ENCODE assay signal across 8 cellular contexts in the genomic region with DNA sequence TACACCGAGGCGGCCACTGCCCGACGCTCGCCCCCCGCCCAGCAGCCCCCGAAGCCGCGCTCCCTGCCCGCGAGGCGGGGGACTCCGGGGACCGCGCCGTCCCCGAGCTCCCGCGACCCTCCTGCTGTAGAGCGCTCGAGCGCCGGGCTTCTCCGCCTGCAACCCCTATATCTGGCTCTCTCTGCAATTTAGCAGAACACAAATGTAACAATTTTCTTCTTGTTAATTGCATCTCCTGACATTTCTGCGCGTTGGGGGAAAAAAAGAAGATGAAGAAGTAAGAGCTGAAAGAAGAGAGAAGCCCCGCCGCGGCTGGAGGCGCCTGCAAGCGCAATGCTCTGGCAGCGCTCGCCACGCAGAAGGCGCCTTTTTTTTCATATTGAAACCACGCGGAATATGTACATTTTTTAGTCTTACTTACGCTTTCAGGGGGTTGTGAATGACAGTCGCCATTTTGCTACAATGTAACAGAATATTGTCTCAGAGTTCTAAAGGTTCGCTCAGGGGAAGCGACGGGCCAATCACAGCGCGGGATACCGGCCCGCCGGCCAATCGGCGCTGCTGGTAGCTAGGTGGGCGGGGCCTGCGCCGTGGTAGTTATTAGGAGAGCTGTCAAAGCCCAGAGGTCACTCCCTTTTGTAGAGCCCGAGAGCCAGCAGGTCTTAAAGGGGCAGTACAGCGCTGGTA. TPM values are rescaled to one million over a fixed set of nuclear protein-coding genes. Genes with fewer than 3 reads are reported as not detected.
DNase-seq lines count a peak whose midpoint lies in the region; ATAC-seq and TF ChIP-seq lines count a peak whose summit lies in the region.

A gene (minus strand): TSS at position 466 of the 687 bp plus-strand sequence. CDS start 13 bp downstream, at position 453.

- DNase-seq in NCI-H2029 (lab: John Stamatoyannopoulos, UW), result peak; percentile 60
- peak; percentile 89 for DNase-seq in T-helper 9 cell
- peak; percentile 97 for DNase-seq in astrocyte of the spinal cord (ENCODE audit: low read depth, low spot score)
- peak; percentile 97 to 98 for DNase-seq in hippocampal formation (lab: John Stamatoyannopoulos, UW)
- peak; percentile 90 for DNase-seq in renal cortical epithelial cell (ENCODE audit: low read depth)
- DNase-seq in GF-D8 (lab: John Stamatoyannopoulos, UW), result no peak

- H3K4me3 ChIP-seq in astrocyte of the spinal cord (ENCODE audit: low read depth, low read length), result peak within 1 kb of the TSS; percentile 88

- no peak for TF ChIP-seq CTCF in astrocyte of the spinal cord (IDR thresholded peaks at IDR 0.05; ENCODE audit: low read depth, low read length)

- in situ Hi-C loops in astrocyte of the spinal cord (cut with HindIII; ENCODE audit: low sequenced_read_pairs), result no loop called here

- ATAC-seq in GM18505 (IDR thresholded peaks at IDR 0.05; ENCODE audit: unreplicated experiment) (peak; percentile 97), HG03025 (IDR thresholded peaks at IDR 0.05; ENCODE audit: low FRiP score, unreplicated experiment) (peak; percentile 95)

- TF ChIP-seq POLR2A in GM18505 (IDR thresholded peaks at IDR 0.05; ENCODE audit: borderline replicate concordance, extremely low read depth, insufficient read depth, insufficient read length), result no peak

RNA-seq across cellular contexts. Expression of the gene that starts here (rescaled TPM):
- 3.0 TPM in 2 replicates for total RNA-seq in renal cortical epithelial cell
